27 cellular contexts compared by ENCODE assay signal in genomic region chr2:164515030-164515429, GRCh38.
DNase-seq lines count a peak whose midpoint lies in the region; TF ChIP-seq lines count a peak whose summit lies in the region.
"Had no signal": no experiment of that assay in that cellular context is flagged by ENCODE, and none has a peak within 500 bp of the region (broad histone marks: within the 10 kb centered on the region; RNA-seq: fewer than 3 reads in every experiment).

No MANE protein-coding gene starts in this region.

- peak overlapping the region; percentile 23 for H3K4me3 Mint-ChIP-seq in Caco-2 (ENCODE audit: unreplicated experiment)
- H3K4me3 Mint-ChIP-seq: activated naive CD4-positive, alpha-beta T cell treated with anti-CD3 and anti-CD28 coated beads, Interleukin-2, amount 50 U/mL, for 24 hours; CD14-positive monocyte; neural progenitor cell; stimulated activated naive CD8-positive, alpha-beta T cell treated with anti-CD3 and anti-CD28 coated beads, Interleukin-15, amount 100 ng/mL, for 72 hours; T-helper 2 cell treated with Interferon-gamma antibody and Interleukin-4, amounts not matched to agents 5 μg/mL and 100 μg/mL, for 36 hours had no signal

- DNase-seq in Caco-2 (no peak), NCI-H2029 (lab: John Stamatoyannopoulos, UW) (peak; percentile 73), epithelial cell of prostate (ENCODE audit: low read depth, low spot score) (no peak), superior temporal gyrus (ENCODE audit: extremely low spot score) (no peak), dermis blood vessel endothelial cell (no peak), esophagus muscularis mucosa (ENCODE audit: extremely low spot score) (no peak)
- DNase-seq: activated CD4-positive, alpha-beta T cell treated with anti-CD3 and anti-CD28 coated beads for 4 hours; amygdala; effector CD8-positive, alpha-beta T cell; erythroblast; heart left ventricle; kidney; NCI-H187 treated with DMSO at 0.1 percent for 48 hours; right cardiac atrium; spleen; stimulated activated CD4-positive, alpha-beta T cell treated with anti-CD3 and anti-CD28 coated beads, Interleukin-2, amount 100 ng/mL, for 24 hours; stimulated activated naive CD8-positive, alpha-beta T cell treated with anti-CD3 and anti-CD28 coated beads, Interleukin-15, amount 100 ng/mL, for 72 hours had no signal

- H3K36me3 ChIP-seq in Caco-2 (ENCODE audit: control insufficient read depth, insufficient read depth, low read length) (no peaks in the 10 kb centered on the region; the same call in 1 of the 2 replicates), esophagus muscularis mucosa (peaks cover 0 to 6% (median 0%) of the 10 kb centered on the region in 4 donors)
- H3K36me3 ChIP-seq: brain microvascular endothelial cell, heart left ventricle, neural progenitor cell, spleen had no signal

- peaks cover 6% of the 10 kb centered on the region for H3K36me3 Mint-ChIP-seq in Caco-2 (ENCODE audit: insufficient read depth, unreplicated experiment)
- H3K36me3 Mint-ChIP-seq: activated naive CD4-positive, alpha-beta T cell treated with anti-CD3 and anti-CD28 coated beads, Interleukin-2, amount 50 U/mL, for 24 hours; CD14-positive monocyte had no signal

- H3K4me1 ChIP-seq in Caco-2 (peaks cover 19% of the 10 kb centered on the region), esophagus muscularis mucosa (peaks cover 0 to 5% (median 2%) of the 10 kb centered on the region in 4 donors)
- H3K4me1 ChIP-seq: foreskin keratinocyte, neural progenitor cell, parathyroid adenoma, spleen, tibial nerve had no signal

- no peak for TF ChIP-seq EP300 in esophagus muscularis mucosa (IDR thresholded peaks at IDR 0.05)

- H3K9me3 Mint-ChIP-seq in Caco-2 (ENCODE audit: unreplicated experiment) = peaks cover 44% of the 10 kb centered on the region

- H3K4me1 Mint-ChIP-seq in Caco-2 (ENCODE audit: low read depth, unreplicated experiment) = peaks cover 7% of the 10 kb centered on the region
- H3K4me1 Mint-ChIP-seq: activated naive CD4-positive, alpha-beta T cell treated with anti-CD3 and anti-CD28 coated beads, Interleukin-2, amount 50 U/mL, for 24 hours; CD14-positive monocyte; stimulated activated naive CD8-positive, alpha-beta T cell treated with anti-CD3 and anti-CD28 coated beads, Interleukin-15, amount 100 ng/mL, for 72 hours had no signal

- peak overlapping the region; percentile 81 for H3K27ac Mint-ChIP-seq in Caco-2 (ENCODE audit: unreplicated experiment)
- H3K27ac Mint-ChIP-seq: activated naive CD4-positive, alpha-beta T cell treated with anti-CD3 and anti-CD28 coated beads, Interleukin-2, amount 50 U/mL, for 24 hours; activated T-helper 2 cell treated with anti-CD3 and anti-CD28 coated beads, Interferon-gamma antibody, Interleukin-2, Interleukin-4, amounts not matched to agents 10 μg/mL and 5 μg/mL and 100 μg/mL, durations not matched to agents 14 hours and 24 hours and 36 hours; neural progenitor cell; stimulated activated naive CD8-positive, alpha-beta T cell treated with anti-CD3 and anti-CD28 coated beads, Interleukin-15, amount 100 ng/mL, for 72 hours; T-helper 2 cell treated with Interferon-gamma antibody and Interleukin-4, amounts not matched to agents 5 μg/mL and 100 μg/mL, for 36 hours had no signal

- no peaks in the 10 kb centered on the region for H3K27me3 Mint-ChIP-seq in Caco-2 (ENCODE audit: insufficient read depth, unreplicated experiment)
- H3K27me3 Mint-ChIP-seq: activated naive CD4-positive, alpha-beta T cell treated with anti-CD3 and anti-CD28 coated beads, Interleukin-2, amount 50 U/mL, for 24 hours; stimulated activated naive CD8-positive, alpha-beta T cell treated with anti-CD3 and anti-CD28 coated beads, Interleukin-15, amount 100 ng/mL, for 72 hours had no signal

- no peaks in the 10 kb centered on the region for H3K27me3 ChIP-seq in Caco-2 (replicated peaks; ENCODE audit: control insufficient read depth, insufficient read depth, low read length)
- H3K27me3 ChIP-seq in esophagus muscularis mucosa = no peaks in the 10 kb centered on the region
- H3K27me3 ChIP-seq: brain microvascular endothelial cell, foreskin keratinocyte, heart left ventricle, neural progenitor cell, spleen, tibial nerve had no signal

- no peak for TF ChIP-seq POLR2A in esophagus muscularis mucosa (IDR thresholded peaks at IDR 0.05; ENCODE audit: low read depth)

- intact Hi-C loops in Caco-2 (cut with micrococcal nuclease; ENCODE audit: unreplicated experiment) = no loop called here
- intact Hi-C loops in esophagus muscularis mucosa (cut with DNase I) = no loop called here

- CTCF ChIA-PET in Caco-2 (lab: Charles Lee) = interaction anchor here (1.0 to 1.4 kb wide), 2 partner anchors 16 to 23 kb away, joined by 3 to 4 read pairs; no protein-coding TSS in a partner anchor

- TF ChIP-seq CTCF in Caco-2 (IDR thresholded peaks at IDR 0.05; ENCODE audit: insufficient read depth in 1 of 2, low read depth in 1 of 2, low read length in 1 of 2, severe bottlenecking in 1 of 2, unreplicated experiment in 1 of 2) (no peak), esophagus muscularis mucosa (IDR thresholded peaks at IDR 0.05) (no peak)

- WGBS in esophagus muscularis mucosa = 83% methylated on average over 4 of the region's 4 CpGs

- BruUV-seq in Caco-2 (replicated peaks; lab: Mats Ljungman, UMichigan) = no TSS peak

- H3K27ac ChIP-seq in epithelial cell of prostate = peak overlapping the region; percentile 40
- H3K27ac ChIP-seq in skin epidermis = peak overlapping the region in 16 of 21 experiments; percentile 15 to 76 (median 52)
- H3K27ac ChIP-seq in esophagus muscularis mucosa (replicated peaks in 1 of 4) = no peak overlapping the region
- H3K27ac ChIP-seq: brain microvascular endothelial cell, foreskin keratinocyte, heart left ventricle, neural progenitor cell, parathyroid adenoma, spleen, tibial nerve had no signal

- no peak overlapping the region for H3K4me3 ChIP-seq in Caco-2 (ENCODE audit: low read depth, low read length)
- H3K4me3 ChIP-seq in skin epidermis = no peak overlapping the region
- H3K4me3 ChIP-seq in esophagus muscularis mucosa = no peak overlapping the region
- H3K4me3 ChIP-seq: heart left ventricle, neural progenitor cell, spleen, tibial nerve had no signal

- POLR2A ChIA-PET in Caco-2 (lab: Charles Lee) = no interaction called here

- H3K9me3 ChIP-seq in Caco-2 (peaks cover 9% of the 10 kb centered on the region), esophagus muscularis mucosa (peaks cover 0 to 27% (median 12%) of the 10 kb centered on the region in 4 donors)

Comparison
In these comparisons a context has a peak if more than half of its experiments do, and no peak if none do; other contexts are left out.
1. H3K27ac ChIP-seq: peak in epithelial cell of prostate (single experiment) and skin epidermis (16 of 21); none in esophagus muscularis mucosa (0 of 4).